ENCODE assay signal across 12 cellular contexts in the genomic region with DNA sequence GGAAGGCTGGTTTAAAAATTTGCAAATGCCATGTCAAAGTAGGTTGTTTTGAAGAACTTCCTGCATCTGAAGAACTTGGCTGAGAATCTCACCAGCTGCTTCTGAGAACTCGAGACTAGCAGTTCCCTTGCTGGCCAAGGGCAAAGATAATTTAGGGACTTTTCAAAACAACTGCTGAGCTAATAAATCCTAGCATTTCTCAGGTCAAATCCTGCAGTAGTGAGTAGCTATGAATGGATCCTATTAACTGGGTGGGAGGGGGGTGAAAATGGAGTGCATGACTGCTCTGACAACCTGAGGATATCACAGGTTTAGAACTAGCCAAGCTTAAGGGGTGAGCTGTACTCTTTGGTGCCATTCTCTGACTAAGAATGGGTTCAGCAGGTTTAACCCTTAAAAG.
DNase-seq lines count a peak whose midpoint lies in the region; ATAC-seq and TF ChIP-seq lines count a peak whose summit lies in the region.
"Had no signal": no experiment of that assay in that cellular context is flagged by ENCODE, and none has a peak within 500 bp of the region (broad histone marks: within the 10 kb centered on the region; RNA-seq: fewer than 3 reads in every experiment).

No MANE protein-coding gene starts in this region.

- H3K4ac ChIP-seq in H9 (ENCODE audit: low read depth, low read length), result no peak overlapping the region

- H3K36me3 Mint-ChIP-seq in H9 (ENCODE audit: insufficient read depth in 1 of 3, low read depth in 3 of 3) (peaks cover 0 to 4% (median 0%) of the 10 kb centered on the region in 3 experiments; a peak in 2 of 7 replicates), WTC11 (no peaks in the 10 kb centered on the region; the same call in none of the 2 replicates), CD14-positive monocyte (no peaks in the 10 kb centered on the region)
- H3K36me3 Mint-ChIP-seq in CD4-positive, alpha-beta memory T cell, result no peaks in the 10 kb centered on the region
- H3K36me3 Mint-ChIP-seq: brain had no signal

- no peak overlapping the region for H2BK12ac ChIP-seq in H9 (ENCODE audit: insufficient read length, low read depth, low read length)

- no peak overlapping the region for H2BK120ac ChIP-seq in H9 (ENCODE audit: low read depth, low read length, poor library complexity, severe bottlenecking)

- H3K9me3 Mint-ChIP-seq in H9, result peaks cover 0 to 9% of the 10 kb centered on the region in 2 experiments
- H3K9me3 Mint-ChIP-seq in WTC11, result peaks cover 19% of the 10 kb centered on the region
- peaks cover 0 to 5% (median 3%) of the 10 kb centered on the region in 7 donors for H3K9me3 Mint-ChIP-seq in CD14-positive monocyte
- H3K9me3 Mint-ChIP-seq in CD4-positive, alpha-beta memory T cell, result peaks cover 0 to 7% (median 1%) of the 10 kb centered on the region in 8 donors
- H3K9me3 Mint-ChIP-seq: HFFc6 had no signal

- no peak overlapping the region for H4K91ac ChIP-seq in H9 (ENCODE audit: insufficient read length, low read depth, low read length)

- peak; percentile 72 for DNase-seq in Caki2 (ENCODE audit: low read depth)
- DNase-seq in H9, result no peak
- no peak for DNase-seq in WTC11 (ENCODE audit: low spot score)
- no peak for DNase-seq in lung (ENCODE audit: low spot score)
- DNase-seq in nucleus accumbens (lab: John Stamatoyannopoulos, UW), result no peak
- no peak for DNase-seq in CD14-positive monocyte (ENCODE audit: low spot score)
- no peak for DNase-seq in T-helper 1 cell
- no peak for DNase-seq in CD4-positive, alpha-beta memory T cell
- DNase-seq: GDM1, HFFc6, NCI-H1048 had no signal

- intact Hi-C loops in CD14-positive monocyte (cut with micrococcal nuclease), result no loop called here
- intact Hi-C loops in CD4-positive, alpha-beta memory T cell (cut with micrococcal nuclease), result no loop called here

- H3K79me1 ChIP-seq in H9 (ENCODE audit: insufficient read depth, low read depth, low read length, poor library complexity, severe bottlenecking), result no peaks in the 10 kb centered on the region

- no peak overlapping the region for H4K8ac ChIP-seq in H9 (replicated peaks; ENCODE audit: insufficient read length, low read depth, low read length)

- no peak overlapping the region for H3K14ac ChIP-seq in H9 (ENCODE audit: insufficient read depth, low read length)

- CTCF ChIA-PET in WTC11 (lab: Charles Lee), result interaction anchor here (0.6 to 2.4 kb wide), 4 partner anchors 26 to 218 kb away, joined by 3 to 6 read pairs (median 3); partner anchors contain the start of gene GALNT7
- CTCF ChIA-PET in CD4-positive, alpha-beta memory T cell (lab: Charles Lee; ENCODE audit: partially characterized antibody), result interaction anchor here (1.1 to 1.5 kb wide), 4 partner anchors 9 to 217 kb away, joined by 3 to 6 read pairs (median 4); no protein-coding TSS in a partner anchor

- no peak overlapping the region for H3K56ac ChIP-seq in H9 (ENCODE audit: insufficient read length, low read depth, low read length)

- no peak overlapping the region for H3K18ac ChIP-seq in H9 (ENCODE audit: insufficient read length, low read depth, low read length)

- POLR2A ChIA-PET in WTC11 (lab: Charles Lee), result interaction anchor here (0.6 kb wide), 1 partner anchor 73 kb away, joined by 3 read pairs; no protein-coding TSS in a partner anchor
- POLR2A ChIA-PET in CD4-positive, alpha-beta memory T cell (lab: Charles Lee; ENCODE audit: partially characterized antibody), result no interaction called here

- no peak overlapping the region for H3K23ac ChIP-seq in H9 (ENCODE audit: insufficient read length, low read depth, low read length)

- H3K27ac ChIP-seq in H9 (ENCODE audit: insufficient read length, low read depth, low read length) (peak overlapping the region; percentile 39), lung (ENCODE audit: low read depth in 1 of 2, low read length in 1 of 2) (no peak overlapping the region)
- no peak overlapping the region for H3K27ac ChIP-seq in CD4-positive, alpha-beta memory T cell (ENCODE audit: low read depth, low read length)

- H3K4me2 ChIP-seq in H9 (ENCODE audit: insufficient read depth, insufficient read length, low read length), result no peak overlapping the region

- H3K4me3 ChIP-seq in lung, result no peak overlapping the region
- H3K4me3 ChIP-seq in CD4-positive, alpha-beta memory T cell (ENCODE audit: low read length in 2 of 2), result no peak overlapping the region

- peak overlapping the region; percentile 83 for H2AFZ ChIP-seq in H9 (ENCODE audit: low read length)

- no peak overlapping the region for H2BK20ac ChIP-seq in H9 (ENCODE audit: low read depth, low read length, poor library complexity, severe bottlenecking)

- H3K27me3 ChIP-seq in H9 (ENCODE audit: insufficient read depth, low read length), result no peaks in the 10 kb centered on the region
- H3K27me3 ChIP-seq in lung (ENCODE audit: control insufficient read depth, insufficient read depth), result no peaks in the 10 kb centered on the region
- H3K27me3 ChIP-seq in CD4-positive, alpha-beta memory T cell (ENCODE audit: insufficient read depth, low read length), result no peaks in the 10 kb centered on the region

- H3K27ac Mint-ChIP-seq in H9, result no peak overlapping the region; a peak in 1 of 7 replicates
- H3K27ac Mint-ChIP-seq in WTC11, result no peak overlapping the region
- H3K27ac Mint-ChIP-seq in CD14-positive monocyte, result no peak overlapping the region
- H3K27ac Mint-ChIP-seq in CD4-positive, alpha-beta memory T cell, result no peak overlapping the region
- H3K27ac Mint-ChIP-seq: HFFc6 had no signal

- H3T11ph ChIP-seq in H9 (ENCODE audit: low read length), result no peak overlapping the region

- H3K9ac ChIP-seq in H9 (ENCODE audit: extremely low read depth, insufficient read length, low read length), result no peak overlapping the region

- H3K4me1 Mint-ChIP-seq in H9, result peaks cover 33 to 36% of the 10 kb centered on the region in 2 experiments
- H3K4me1 Mint-ChIP-seq in WTC11, result peaks cover 61% of the 10 kb centered on the region
- H3K4me1 Mint-ChIP-seq in CD14-positive monocyte, result peaks cover 6% of the 10 kb centered on the region
- peaks cover 0 to 2% (median 0%) of the 10 kb centered on the region in 4 donors for H3K4me1 Mint-ChIP-seq in CD4-positive, alpha-beta memory T cell

- H3K27me3 Mint-ChIP-seq in H9 (ENCODE audit: low read depth) (no peaks in the 10 kb centered on the region), WTC11 (ENCODE audit: low read depth) (no peaks in the 10 kb centered on the region), CD14-positive monocyte (ENCODE audit: low read depth in 3 of 3) (peaks cover 0 to 2% (median 0%) of the 10 kb centered on the region in 3 donors)
- peaks cover 13 to 22% of the 10 kb centered on the region in 2 donors for H3K27me3 Mint-ChIP-seq in CD4-positive, alpha-beta memory T cell
- H3K27me3 Mint-ChIP-seq: brain had no signal

- H4K5ac ChIP-seq in H9 (ENCODE audit: insufficient read length, low read depth, low read length), result no peak overlapping the region

- no peak overlapping the region for H2BK5ac ChIP-seq in H9 (ENCODE audit: insufficient read length, low read length)

- H3K9me3 ChIP-seq in H9 (ENCODE audit: control insufficient read depth, low read depth, low read length), result no peaks in the 10 kb centered on the region
- H3K9me3 ChIP-seq in lung (ENCODE audit: control insufficient read depth in 2 of 2, insufficient read depth in 1 of 2, low read length in 1 of 2), result no peaks in the 10 kb centered on the region
- H3K9me3 ChIP-seq in CD4-positive, alpha-beta memory T cell (ENCODE audit: control insufficient read depth in 1 of 2, low read length in 2 of 2), result no peaks in the 10 kb centered on the region

- no peak overlapping the region for H2AK5ac ChIP-seq in H9 (ENCODE audit: insufficient read length, low read length)

- no CpG with 5 or more reads among the region's 1 CpG for WGBS in H9 (ENCODE audit: extremely low coverage, insufficient read length, low lambda C conversion rate)
- 0% methylated on average over 1 of the region's 1 CpG for WGBS in lung, 2 donors

- peaks cover 8% of the 10 kb centered on the region for H3K4me1 ChIP-seq in H9 (ENCODE audit: insufficient read depth, low read length)
- H3K4me1 ChIP-seq in lung (ENCODE audit: control insufficient read depth in 2 of 2, insufficient read depth in 2 of 2, low read length in 2 of 2), result no peaks in the 10 kb centered on the region
- H3K4me1 ChIP-seq in CD4-positive, alpha-beta memory T cell (ENCODE audit: insufficient read depth, low read length), result no peaks in the 10 kb centered on the region

- H3K36me3 ChIP-seq in lung (ENCODE audit: control insufficient read depth in 2 of 2, insufficient read depth in 2 of 2, low read length in 2 of 2), result no peaks in the 10 kb centered on the region
- no peaks in the 10 kb centered on the region for H3K36me3 ChIP-seq in CD4-positive, alpha-beta memory T cell (ENCODE audit: insufficient read depth, low read length)

- TF ChIP-seq CTCF in H9 (conservative IDR thresholded peaks at IDR 0.05) (no peak), WTC11 (IDR thresholded peaks at IDR 0.05) (no peak), lung (IDR thresholded peaks at IDR 0.05; ENCODE audit: control extremely low read depth, extremely low read depth) (no peak), CD14-positive monocyte (IDR thresholded peaks at IDR 0.05) (no peak)

- in situ Hi-C loops in Caki2 (cut with HindIII; ENCODE audit: low pct_unique_long_range_greater_than_20kb, low sequenced_read_pairs), result loop anchor here (25.0 kb wide), 1 partner anchor 222 kb away; no protein-coding TSS in a partner anchor

- H3K23me2 ChIP-seq in H9 (ENCODE audit: insufficient read length, low read depth, low read length, poor library complexity, severe bottlenecking), result no peaks in the 10 kb centered on the region

- ATAC-seq in WTC11 (peak; percentile 35), lung (ENCODE audit: insufficient read depth, low FRiP score) (peak; percentile 51)

- no peaks in the 10 kb centered on the region for H3K79me2 ChIP-seq in H9 (ENCODE audit: insufficient read depth, low read length)

- no peaks in the 10 kb centered on the region for H4K20me1 ChIP-seq in H9 (ENCODE audit: control insufficient read depth, insufficient read depth, insufficient read length)

- H2BK15ac ChIP-seq in H9 (ENCODE audit: low read depth, low read length), result no peak overlapping the region

- no peak overlapping the region for H3K4me3 Mint-ChIP-seq in H9
- H3K4me3 Mint-ChIP-seq in WTC11, result no peak overlapping the region
- no peak overlapping the region for H3K4me3 Mint-ChIP-seq in CD14-positive monocyte
- H3K4me3 Mint-ChIP-seq in CD4-positive, alpha-beta memory T cell, result no peak overlapping the region
- H3K4me3 Mint-ChIP-seq: HFFc6 had no signal

TF ChIP-seq in WTC11, 78 proteins besides CTCF, POLR2A, EP300 and RAD21 (continues in another document):
- TF ChIP-seq GABPB1 (CRISPR knock-in tag; IDR thresholded peaks at IDR 0.05) (no peak), ELF4 (CRISPR knock-in tag; IDR thresholded peaks at IDR 0.05; ENCODE audit: low read depth) (no peak), ZNF317 (CRISPR knock-in tag; IDR thresholded peaks at IDR 0.05; ENCODE audit: borderline replicate concordance, low read depth) (no peak)
